ENCODE assay signal across 12 cellular contexts in genomic region chr5:141879941-141880738, GRCh38. TPM values are rescaled to one million over a fixed set of nuclear protein-coding genes. Genes with fewer than 3 reads are reported as not detected.
DNase-seq lines count a peak whose midpoint lies in the region; ATAC-seq, FAIRE-seq and TF ChIP-seq lines count a peak whose summit lies in the region.
"Had no signal": no experiment of that assay in that cellular context is flagged by ENCODE, and none has a peak within 500 bp of the region (broad histone marks: within the 10 kb centered on the region; RNA-seq: fewer than 3 reads in every experiment).

No MANE protein-coding gene starts in this region.

- H3K27ac Mint-ChIP-seq in activated naive CD4-positive, alpha-beta T cell treated with anti-CD3 and anti-CD28 coated beads, Interleukin-2, amount 50 U/mL, for 72 hours, result no peak overlapping the region

- 61% methylated on average over 7 of the region's 7 CpGs; no CpG with 5 or more reads in 1 of the 2 experiments for WGBS in H1 (ENCODE audit: extremely low coverage in 1 of 2, insufficient coverage in 1 of 2, insufficient read length in 1 of 2, insufficient replicate concordance in 2 of 2, low coverage in 1 of 2, low lambda C conversion rate in 2 of 2, missing lambda C conversion rate in 1 of 2), 2 experiments

- H3K18ac ChIP-seq in H1 (ENCODE audit: extremely low read depth, low read length), result peak overlapping the region; percentile 9; the same call in 1 of the 2 replicates

- POLR2A ChIA-PET in H1 (lab: Charles Lee; ENCODE audit: partially characterized antibody), result interaction anchor here (0.8 to 13.5 kb wide), 19 partner anchors 9 to 636 kb away, joined by 3 to 210 read pairs (median 14); partner anchors contain the start of genes ARAP3 and DELE1

- H4K91ac ChIP-seq in H1 (replicated peaks; ENCODE audit: insufficient read length, low read length), result peak overlapping the region; percentile 70

- H3K9me3 Mint-ChIP-seq in activated naive CD4-positive, alpha-beta T cell treated with anti-CD3 and anti-CD28 coated beads, Interleukin-2, amount 50 U/mL, for 72 hours, result no peaks in the 10 kb centered on the region

- peak overlapping the region in 1 of 11 experiments; percentile 29; a peak in 2 of 22 replicates for H3K9ac ChIP-seq in BLaER1 treated with 17β-estradiol and CSF1 and Interleukin-3, amounts not matched to agents 10 nM and 100 nM
- H3K9ac ChIP-seq in Loucy (ENCODE audit: low read depth, low read length, poor library complexity, severe bottlenecking) (no peak overlapping the region), H1 (replicated peaks in 1 of 4; ENCODE audit: extremely low read depth in 1 of 4, low read depth in 3 of 4, low read length in 3 of 4) (no peak overlapping the region), neural cell (ENCODE audit: low read length) (peak overlapping the region; percentile 98)

- no peak overlapping the region for H3K56ac ChIP-seq in H1 (replicated peaks; ENCODE audit: insufficient read length, low read depth, low read length)

- peaks cover 0 to 14% of the 10 kb centered on the region in 2 donors for H3K36me3 Mint-ChIP-seq in activated naive CD4-positive, alpha-beta T cell treated with anti-CD3 and anti-CD28 coated beads, Interleukin-2, amount 50 U/mL, for 72 hours

- H4K20me1 ChIP-seq in BLaER1 treated with 17β-estradiol and CSF1 and Interleukin-3, amounts not matched to agents 10 nM and 100 nM, result peaks cover 0 to 71% (median 19%) of the 10 kb centered on the region in 11 experiments; a peak in 16 of 22 replicates
- no peaks in the 10 kb centered on the region for H4K20me1 ChIP-seq in Loucy (ENCODE audit: insufficient read depth, low read length, poor library complexity, severe bottlenecking)
- H4K20me1 ChIP-seq in H1 (replicated peaks in 1 of 2; ENCODE audit: control insufficient read depth in 1 of 2, insufficient read depth in 2 of 2, low read length in 2 of 2), result peaks cover 3 to 10% of the 10 kb centered on the region in 2 experiments
- no peaks in the 10 kb centered on the region for H4K20me1 ChIP-seq in neural cell (ENCODE audit: insufficient read depth)

- H3K4me3 ChIP-seq in BLaER1 treated with 17β-estradiol and CSF1 and Interleukin-3, amounts not matched to agents 10 nM and 100 nM, result no peak overlapping the region
- H3K4me3 ChIP-seq in Loucy (ENCODE audit: low read length, poor library complexity, severe bottlenecking) (no peak overlapping the region), H1 (ENCODE audit: extremely low read depth in 1 of 4, insufficient read depth in 2 of 4, low read depth in 3 of 4, low read length in 4 of 4) (no peak overlapping the region), neural cell (ENCODE audit: low read length) (no peak overlapping the region)
- H3K4me3 ChIP-seq: mucosa of descending colon had no signal

- DNase-seq in H1 (ENCODE audit: low read depth in 1 of 2, low spot score in 2 of 2) (no peak), SW480 (ENCODE audit: low spot score) (no peak), dermis blood vessel endothelial cell (no peak)
- no peak for DNase-seq in activated naive CD4-positive, alpha-beta T cell treated with anti-CD3 and anti-CD28 coated beads, Interleukin-2, amount 50 U/mL, for 72 hours (ENCODE audit: low spot score in 2 of 2)
- DNase-seq: NCI-H1048, T-helper 9 cell had no signal

- no peak overlapping the region for H3K27ac ChIP-seq in BLaER1 treated with 17β-estradiol and CSF1 and Interleukin-3, amounts not matched to agents 10 nM and 100 nM
- H3K27ac ChIP-seq in H1 (ENCODE audit: low read depth, low read length) (no peak overlapping the region), neural cell (ENCODE audit: low read length) (peak overlapping the region; percentile 99)

- no peak overlapping the region for H2BK120ac ChIP-seq in H1 (replicated peaks; ENCODE audit: low read depth, low read length)

- H3K4me1 ChIP-seq in BLaER1 treated with 17β-estradiol and CSF1 and Interleukin-3, amounts not matched to agents 10 nM and 100 nM, result peaks cover 30 to 54% (median 45%) of the 10 kb centered on the region in 10 experiments
- H3K4me1 ChIP-seq in Loucy (ENCODE audit: insufficient read depth, low read length, poor library complexity, severe bottlenecking) (peaks cover 27% of the 10 kb centered on the region), H1 (replicated peaks in 1 of 4; ENCODE audit: control insufficient read depth in 3 of 4, insufficient read depth in 4 of 4, low read length in 3 of 4) (peaks cover 16 to 52% (median 36%) of the 10 kb centered on the region in 4 experiments)

- H2BK12ac ChIP-seq in H1 (ENCODE audit: low read depth, low read length), result peak overlapping the region; percentile 63; the same call in 1 of the 2 replicates

- H2AFZ ChIP-seq in Loucy (ENCODE audit: low read length) (no peak overlapping the region), H1 (ENCODE audit: low read length) (no peak overlapping the region), neural cell (ENCODE audit: low read depth, low read length) (no peak overlapping the region)

- H3K23ac ChIP-seq in H1 (ENCODE audit: insufficient read length), result no peak overlapping the region

- H2BK5ac ChIP-seq in H1 (ENCODE audit: low read depth, low read length), result peak overlapping the region; percentile 46; the same call in 1 of the 2 replicates

- no peaks in the 10 kb centered on the region for H3K9me3 ChIP-seq in BLaER1 treated with 17β-estradiol and CSF1 and Interleukin-3, amounts not matched to agents 10 nM and 100 nM (replicated peaks in 1 of 11)
- no peaks in the 10 kb centered on the region for H3K9me3 ChIP-seq in Loucy (ENCODE audit: insufficient read depth, low read depth, low read length)
- no peaks in the 10 kb centered on the region for H3K9me3 ChIP-seq in H1 (ENCODE audit: insufficient read depth in 2 of 2, low read depth in 1 of 2, low read length in 1 of 2)
- no peaks in the 10 kb centered on the region for H3K9me3 ChIP-seq in neural cell (ENCODE audit: low read length)
- H3K9me3 ChIP-seq: mucosa of descending colon had no signal

- no peak overlapping the region for H3K14ac ChIP-seq in H1 (ENCODE audit: insufficient read length)

- peaks cover 5% of the 10 kb centered on the region; the same call in 1 of the 2 replicates for H3K79me1 ChIP-seq in H1 (ENCODE audit: low read depth, low read length)

- no peak for TF ChIP-seq EP300 in H1 (IDR thresholded peaks at IDR 0.05; ENCODE audit: borderline replicate concordance in 1 of 2, low read depth in 2 of 2, low read length in 2 of 2)
- TF ChIP-seq EP300 in neural cell (conservative IDR thresholded peaks at IDR 0.05; ENCODE audit: poor library complexity, severe bottlenecking), result no peak

- H4K8ac ChIP-seq in H1 (ENCODE audit: extremely low read depth, insufficient read depth, low read length), result peak overlapping the region; percentile 64

- H2AK5ac ChIP-seq in H1 (ENCODE audit: low read depth, low read length), result peak overlapping the region; percentile 79; the same call in 1 of the 2 replicates

- no peak for FAIRE-seq in H1 (lab: Jason Lieb, UNC)

- no peak overlapping the region for H4K5ac ChIP-seq in H1 (ENCODE audit: insufficient read length, low read depth, low read length)

- H3K9me2 ChIP-seq in Loucy (replicated peaks; ENCODE audit: low read depth, low read length) (no peaks in the 10 kb centered on the region), neural cell (ENCODE audit: insufficient read depth, low read length) (no peaks in the 10 kb centered on the region)

- TF ChIP-seq POLR2A in H1 (IDR thresholded peaks at IDR 0.05; ENCODE audit: control extremely low read depth in 1 of 2, low read depth in 2 of 2, low read length in 2 of 2), result no peak

- H3K4me2 ChIP-seq in BLaER1 treated with 17β-estradiol and CSF1 and Interleukin-3, amounts not matched to agents 10 nM and 100 nM, result peak overlapping the region; percentile 47 to 90 (median 69); a peak in 19 of 22 replicates
- H3K4me2 ChIP-seq in Loucy (ENCODE audit: low read depth, low read length, poor library complexity, severe bottlenecking), result peak overlapping the region; percentile 27
- H3K4me2 ChIP-seq in H1 (ENCODE audit: insufficient read depth in 1 of 2, low read depth in 2 of 2, low read length in 2 of 2), result peak overlapping the region; percentile 3 to 99; a peak in 2 of 4 replicates
- no peak overlapping the region for H3K4me2 ChIP-seq in neural cell (ENCODE audit: low read length)

- peaks cover 36% of the 10 kb centered on the region for H3K23me2 ChIP-seq in H1 (ENCODE audit: low read depth, low read length)

- ATAC-seq in activated naive CD4-positive, alpha-beta T cell treated with anti-CD3 and anti-CD28 coated beads, Interleukin-2, amount 50 U/mL, for 72 hours, result no peak
- ATAC-seq in GM21528 (IDR thresholded peaks at IDR 0.05; ENCODE audit: low FRiP score, unreplicated experiment), result no peak

- TF ChIP-seq CTCF in Loucy (conservative IDR thresholded peaks at IDR 0.05; ENCODE audit: low read length) (no peak), H1 (IDR thresholded peaks at IDR 0.05; ENCODE audit: control extremely low read depth in 1 of 3, insufficient read depth in 1 of 3, low read depth in 1 of 3, low read length in 3 of 3) (no peak), neural cell (IDR thresholded peaks at IDR 0.05; ENCODE audit: poor library complexity, severe bottlenecking) (no peak)

- H3K4ac ChIP-seq in H1 (replicated peaks; ENCODE audit: insufficient read length, low read depth, low read length), result peak overlapping the region; percentile 19

- H3K79me2 ChIP-seq in Loucy (ENCODE audit: insufficient read depth, low read length), result no peaks in the 10 kb centered on the region
- H3K79me2 ChIP-seq in H1 (ENCODE audit: control insufficient read depth in 1 of 2, insufficient read depth in 2 of 2, low read length in 2 of 2), result peaks cover 6 to 28% of the 10 kb centered on the region in 2 experiments
- peaks cover 35% of the 10 kb centered on the region for H3K79me2 ChIP-seq in neural cell (replicated peaks; ENCODE audit: insufficient read depth, low read length)

- H3K36me3 ChIP-seq in BLaER1 treated with 17β-estradiol and CSF1 and Interleukin-3, amounts not matched to agents 10 nM and 100 nM, result no peaks in the 10 kb centered on the region
- H3K36me3 ChIP-seq in Loucy (ENCODE audit: insufficient read depth, low read length), result no peaks in the 10 kb centered on the region
- no peaks in the 10 kb centered on the region for H3K36me3 ChIP-seq in H1 (ENCODE audit: control insufficient read depth in 2 of 4, insufficient read depth in 4 of 4, low read length in 3 of 4)
- no peaks in the 10 kb centered on the region for H3K36me3 ChIP-seq in neural cell (ENCODE audit: insufficient read depth, low read length)

- H3F3A ChIP-seq in Loucy (ENCODE audit: low read depth) (no peaks in the 10 kb centered on the region), neural cell (ENCODE audit: insufficient read depth, low read length, poor library complexity, severe bottlenecking) (no peaks in the 10 kb centered on the region)

- peaks cover 71 to 96% (median 80%) of the 10 kb centered on the region in 11 experiments for H3K27me3 ChIP-seq in BLaER1 treated with 17β-estradiol and CSF1 and Interleukin-3, amounts not matched to agents 10 nM and 100 nM
- no peaks in the 10 kb centered on the region for H3K27me3 ChIP-seq in Loucy (ENCODE audit: insufficient read depth, low read length, poor library complexity, severe bottlenecking)
- H3K27me3 ChIP-seq in H1 (replicated peaks in 1 of 4; ENCODE audit: control insufficient read depth in 3 of 4, extremely low read depth in 1 of 4, insufficient read depth in 3 of 4, low read length in 3 of 4), result peaks cover 0 to 4% (median 0%) of the 10 kb centered on the region in 4 experiments; a peak in 1 of 7 replicates
- H3K27me3 ChIP-seq in neural cell (ENCODE audit: insufficient read depth, low read depth, low read length), result no peaks in the 10 kb centered on the region

- CTCF ChIA-PET in H1 (lab: Charles Lee; ENCODE audit: partially characterized antibody), result interaction anchor here (0.8 to 10.7 kb wide), 52 partner anchors 9 to 316 kb away, joined by 3 to 273 read pairs (median 10); partner anchors contain the start of genes ARAP3, DELE1, PCDH12 and RNF14

- H2BK20ac ChIP-seq in H1 (ENCODE audit: low read length), result peak overlapping the region; percentile 95

- TF ChIP-seq RAD21 in H1 (IDR thresholded peaks at IDR 0.05 in 1 of 2, conservative IDR thresholded peaks at IDR 0.05 in 1 of 2; ENCODE audit: low read depth in 2 of 2, low read length in 2 of 2) (no peak), neural cell (conservative IDR thresholded peaks at IDR 0.05) (no peak)

- peak overlapping the region; percentile 62; the same call in 1 of the 2 replicates for H2BK15ac ChIP-seq in H1 (ENCODE audit: low read length)

RNA-seq across cellular contexts. Expression of gene PCDH1, which starts 1.9 kb away (rescaled TPM):
- 101 and 106 TPM in 2 replicates for total RNA-seq in H1 (2021; fragmentation: NEBNext Ultra II Directional; extraction: Animal tissue kit (Norgen Biotek cat#: 25700))
- polyA plus RNA-seq in H1 (2011; rRNA removed), result 102 and 120 TPM in 2 replicates
- 88.6 TPM for polyA plus RNA-seq in H1 (2011; cell fraction: cytosol; rRNA removed)
- polyA plus RNA-seq in H1 (2011; cell fraction: nucleus; rRNA removed), result 154 TPM
- 74.4 to 110 TPM (median 100 TPM) in 4 replicates for polyA plus RNA-seq in H1 (2012, experiment 1 of 2)
- polyA plus RNA-seq in H1 (2012, experiment 2 of 2), result 97.8 TPM
- polyA plus RNA-seq in H1 (2013, experiment 1 of 2), result 130 TPM
- 120 TPM for polyA plus RNA-seq in H1 (2013, experiment 2 of 2)
- polyA minus RNA-seq in H1 (2011; rRNA and poly(A)+ RNA removed), result 292 and 318 TPM in 2 replicates
- 143 TPM for polyA minus RNA-seq in H1 (2011; cell fraction: cytosol; rRNA and poly(A)+ RNA removed)
- 96.9 TPM for polyA minus RNA-seq in H1 (2011; cell fraction: nucleus; rRNA and poly(A)+ RNA removed)
- 13.9 and 21.3 TPM in 2 replicates for polyA plus RNA-seq in neural cell
- 86.4 and 103 TPM in 2 replicates for polyA minus RNA-seq in neural cell
- under 1 TPM in 1 of 2 donors, not detected in 1; 0.56 TPM for total RNA-seq in activated naive CD4-positive, alpha-beta T cell treated with anti-CD3 and anti-CD28 coated beads, Interleukin-2, amount 50 U/mL, for 72 hours
- 94.4 and 162 TPM in 2 replicates for total RNA-seq in dermis blood vessel endothelial cell
- polyA plus RNA-seq: CD14-positive monocyte had no signal

RNA-seq across cellular contexts. Expression of gene DELE1, which starts 43.5 kb away (rescaled TPM):
- total RNA-seq in H1 (2021; fragmentation: NEBNext Ultra II Directional; extraction: Animal tissue kit (Norgen Biotek cat#: 25700)), result 59.6 and 61.4 TPM in 2 replicates
- polyA plus RNA-seq in H1 (2011; rRNA removed) (114 and 132 TPM in 2 replicates), neural cell (49.6 and 61.4 TPM in 2 replicates)
- 98.7 TPM for polyA plus RNA-seq in H1 (2011; cell fraction: cytosol; rRNA removed)
- 310 TPM for polyA plus RNA-seq in H1 (2011; cell fraction: nucleus; rRNA removed)
- 71.4 to 88.2 TPM (median 72.4 TPM) in 4 replicates for polyA plus RNA-seq in H1 (2012, experiment 1 of 2)
- polyA plus RNA-seq in H1 (2012, experiment 2 of 2), result 49.9 TPM
- 46.8 TPM for polyA plus RNA-seq in H1 (2013, experiment 1 of 2)
- polyA plus RNA-seq in H1 (2013, experiment 2 of 2), result 41.4 TPM
- 84.7 and 92.9 TPM in 2 replicates for polyA minus RNA-seq in H1 (2011; rRNA and poly(A)+ RNA removed)
- 35.0 TPM for polyA minus RNA-seq in H1 (2011; cell fraction: cytosol; rRNA and poly(A)+ RNA removed)
- polyA minus RNA-seq in H1 (2011; cell fraction: nucleus; rRNA and poly(A)+ RNA removed), result 93.7 TPM
- polyA minus RNA-seq in neural cell, result 36.0 and 38.2 TPM in 2 replicates
- total RNA-seq in activated naive CD4-positive, alpha-beta T cell treated with anti-CD3 and anti-CD28 coated beads, Interleukin-2, amount 50 U/mL, for 72 hours, result 100 to 1,000 TPM in 1 of 2 donors, 10 to 100 TPM in 1; 69.7 to 101 TPM
- 66.4 and 81.7 TPM in 2 replicates for total RNA-seq in dermis blood vessel endothelial cell

Comparison
In these comparisons a context has a peak if more than half of its experiments do, and no peak if none do; other contexts are left out.
1. RNA of gene PCDH1, which starts 1.9 kb away (total RNA-seq): 94.4 to 162 TPM in dermis blood vessel endothelial cell and 101 to 106 TPM in H1; 0.56 TPM in activated naive CD4-positive, alpha-beta T cell treated with anti-CD3 and anti-CD28 coated beads, Interleukin-2, amount 50 U/mL, for 72 hours; every median in the first group is over 10 times any median in the second.